In the genomic region with DNA sequence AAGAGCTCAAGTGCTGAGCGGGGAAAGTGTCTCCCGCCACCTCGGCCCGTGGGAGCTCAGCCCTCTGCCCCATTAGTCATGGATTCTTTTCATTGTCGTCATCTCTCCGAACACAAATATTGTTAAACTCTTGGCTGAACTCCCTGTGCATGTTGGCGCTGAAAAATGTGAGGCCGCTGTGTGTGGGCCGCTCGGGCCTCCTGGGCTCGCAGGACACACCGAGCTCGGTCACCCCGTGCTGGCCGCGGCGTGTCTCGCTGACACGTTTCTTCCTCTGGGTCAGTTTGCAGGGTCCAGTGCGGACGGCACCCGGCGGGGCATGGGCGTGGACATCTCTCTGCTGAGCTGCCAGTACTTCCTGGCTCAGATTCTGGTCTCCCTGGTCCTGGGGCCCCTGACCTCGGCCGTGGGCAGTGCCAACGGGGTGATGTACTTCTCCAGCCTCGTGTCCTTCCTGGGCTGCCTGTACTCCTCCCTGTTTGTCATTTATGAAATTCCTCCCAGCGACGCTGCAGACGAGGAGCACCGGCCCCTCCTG, we compare ENCODE assay signal across 9 cellular contexts. TPM values are rescaled to one million over a fixed set of nuclear protein-coding genes. Genes with fewer than 3 reads are reported as not detected.
DNase-seq lines count a peak whose midpoint lies in the region; ATAC-seq and TF ChIP-seq lines count a peak whose summit lies in the region.
"Had no signal": no experiment of that assay in that cellular context is flagged by ENCODE, and none has a peak within 500 bp of the region (broad histone marks: within the 10 kb centered on the region; RNA-seq: fewer than 3 reads in every experiment).

No MANE protein-coding gene starts in this region.

- H3K9me3 ChIP-seq in left ventricle myocardium inferior (replicated peaks): no peaks in the 10 kb centered on the region

- H3K4me3 ChIP-seq in left ventricle myocardium inferior: peak overlapping the region; percentile 32

- intact Hi-C loops in left ventricle myocardium inferior (cut with micrococcal nuclease) (no loop called here), sciatic nerve (cut with DNase I) (loop anchor here (10.0 kb wide), 1 partner anchor 319 kb away; a partner anchor contains a TSS)

- no peaks in the 10 kb centered on the region for H3K36me3 ChIP-seq in left ventricle myocardium inferior

- TF ChIP-seq CTCF in left ventricle myocardium inferior (IDR thresholded peaks at IDR 0.05; ENCODE audit: borderline replicate concordance): no peak

- H3K27me3 ChIP-seq in left ventricle myocardium inferior (ENCODE audit: low read depth): no peaks in the 10 kb centered on the region

- ATAC-seq in sciatic nerve: peak; percentile 89
- no peak for ATAC-seq in GM21447 (IDR thresholded peaks at IDR 0.05; ENCODE audit: unreplicated experiment)
- ATAC-seq in GM21717 (IDR thresholded peaks at IDR 0.05; ENCODE audit: unreplicated experiment): no peak

- DNase-seq in GM03348 (ENCODE audit: low spot score) (peak; percentile 94), amniotic epithelial cell (ENCODE audit: low read depth) (peak; percentile 95), left ventricle myocardium inferior (peak; percentile 67), sciatic nerve (ENCODE audit: low spot score) (peak; percentile 78), NCI-H2107 (lab: John Stamatoyannopoulos, UW) (no peak)
- DNase-seq in effector CD8-positive, alpha-beta T cell (lab: John Stamatoyannopoulos, UW): no peak
- DNase-seq: hippocampal formation had no signal

- H3K27ac ChIP-seq in left ventricle myocardium inferior (replicated peaks): peak overlapping the region; percentile 58

- peaks cover 17% of the 10 kb centered on the region for H3K4me1 ChIP-seq in left ventricle myocardium inferior

RNA-seq across cellular contexts. Expression of a gene that starts 25.6 kb away (rescaled TPM):
- total RNA-seq in left ventricle myocardium inferior: 1.8 TPM
- total RNA-seq in sciatic nerve: 2.5 TPM

Comparison
In these comparisons a context has a peak if more than half of its experiments do, and no peak if none do; other contexts are left out.
1. DNase-seq: peak in GM03348 (single experiment), amniotic epithelial cell (single experiment), left ventricle myocardium inferior (single experiment) and sciatic nerve (single experiment); none in NCI-H2107 (single experiment) and effector CD8-positive, alpha-beta T cell (single experiment).